15 cellular contexts compared by ENCODE assay signal in genomic region chrX:123504047-123504446, GRCh38.
A peak's percentile ranks its signal among the peaks of the same experiment; 100 is the strongest.
DNase-seq lines count a peak whose midpoint lies in the region; ATAC-seq and TF ChIP-seq lines count a peak whose summit lies in the region.
"Had no signal": no experiment of that assay in that cellular context is flagged by ENCODE, and none has a peak within 500 bp of the region (broad histone marks: within the 10 kb centered on the region; RNA-seq: fewer than 3 reads in every experiment).

No MANE protein-coding gene starts in this region.

- ATAC-seq in GM21825 (IDR thresholded peaks at IDR 0.05; ENCODE audit: unreplicated experiment) = no peak
- ATAC-seq: K562 had no signal

- TF ChIP-seq POLR2A in breast epithelium (IDR thresholded peaks at IDR 0.05) = no peak

- no peaks in the 10 kb centered on the region for H3F3A ChIP-seq in GM23248 (ENCODE audit: insufficient read depth)

- no peaks in the 10 kb centered on the region for H3K36me3 ChIP-seq in GM23248 (ENCODE audit: low read depth)
- H3K36me3 ChIP-seq in breast epithelium = no peaks in the 10 kb centered on the region
- H3K36me3 ChIP-seq: BLaER1, HAP-1 had no signal

- H3K27ac ChIP-seq in GM23248 (peak overlapping the region; percentile 52), breast epithelium (no peak overlapping the region), RWPE1 (no peak overlapping the region)
- H3K27ac ChIP-seq: BLaER1 had no signal

- intact Hi-C loops in breast epithelium (cut with DNase I; ENCODE audit: low total_unique reads) = no loop called here

- TF ChIP-seq CTCF in breast epithelium (IDR thresholded peaks at IDR 0.05) = no peak
- no peak for TF ChIP-seq CTCF in RWPE1 (conservative IDR thresholded peaks at IDR 0.05; ENCODE audit: low read depth)

- H3K27me3 ChIP-seq in GM23248 (replicated peaks; ENCODE audit: insufficient read depth) = no peaks in the 10 kb centered on the region
- no peaks in the 10 kb centered on the region for H3K27me3 ChIP-seq in breast epithelium

- H2AFZ ChIP-seq in GM23248 = no peak overlapping the region

- POLR2A ChIA-PET in RWPE1 (lab: Yijun Ruan, JAX; ENCODE audit: low non-redundant PET) = no interaction called here

- no peaks in the 10 kb centered on the region for H3K9me2 ChIP-seq in GM23248 (ENCODE audit: insufficient read depth)

- no peak overlapping the region for H3K4me2 ChIP-seq in GM23248 (ENCODE audit: unreplicated experiment)
- H3K4me2 ChIP-seq: BLaER1 had no signal

- H3K9me3 ChIP-seq in GM23248 (ENCODE audit: low read depth) (no peaks in the 10 kb centered on the region), breast epithelium (peaks cover 0 to 6% of the 10 kb centered on the region in 2 donors)
- H3K9me3 ChIP-seq: BLaER1, HAP-1 had no signal

- in situ Hi-C loops in GM23248 (cut with MboI) = no loop called here

- H3K4me1 ChIP-seq in GM23248 (ENCODE audit: insufficient read depth) = peaks cover 10% of the 10 kb centered on the region; the same call in 1 of the 2 replicates
- no peaks in the 10 kb centered on the region for H3K4me1 ChIP-seq in breast epithelium
- H3K4me1 ChIP-seq: BLaER1, HAP-1 had no signal

- DNase-seq in COLO829 (ENCODE audit: low spot score) = peak; percentile 73
- DNase-seq in GM23248 = peak; percentile 60
- DNase-seq in M059J (ENCODE audit: low read depth) = peak; percentile 64
- peak; percentile 63 for DNase-seq in foreskin melanocyte
- no peak for DNase-seq in activated CD4-positive, alpha-beta T cell treated with anti-CD3 and anti-CD28 coated beads for 4 hours
- no peak for DNase-seq in breast epithelium (ENCODE audit: low spot score in 2 of 2)
- no peak for DNase-seq in RWPE1 (ENCODE audit: low spot score)
- DNase-seq: Calu3; CD4-positive, alpha-beta memory T cell; DMS79 treated with DMSO at 0.1 percent for 48 hours; GDM1 had no signal

- no peak overlapping the region for H3K4me3 ChIP-seq in GM23248
- no peak overlapping the region for H3K4me3 ChIP-seq in breast epithelium
- H3K4me3 ChIP-seq: BLaER1, HAP-1, K562 had no signal

- no peaks in the 10 kb centered on the region for H3K79me2 ChIP-seq in GM23248 (ENCODE audit: insufficient read depth)

- no peaks in the 10 kb centered on the region for H4K20me1 ChIP-seq in GM23248 (ENCODE audit: insufficient read depth)
- H4K20me1 ChIP-seq: BLaER1 had no signal

- WGBS in GM23248 (ENCODE audit: low coverage in 1 of 2, low lambda C conversion rate in 2 of 2, missing lambda C conversion rate in 2 of 2), 2 experiments = 3 to 11% methylated on average over 2 of the region's 2 CpGs

- no peak overlapping the region for H3K9ac ChIP-seq in GM23248
- H3K9ac ChIP-seq: BLaER1 had no signal

- CTCF ChIA-PET in RWPE1 (lab: Yijun Ruan, JAX) = no interaction called here

Comparison
In these comparisons a context has a peak if more than half of its experiments do, and no peak if none do; other contexts are left out.
1. DNase-seq: peak in COLO829 (single experiment), GM23248 (single experiment), M059J (single experiment) and foreskin melanocyte (single experiment); none in activated CD4-positive, alpha-beta T cell treated with anti-CD3 and anti-CD28 coated beads for 4 hours (0 of 2), breast epithelium (0 of 2) and RWPE1 (single experiment).